In genomic region chr1:167401260-167401873, GRCh38 we compare ENCODE assay signal across 9 cellular contexts.
DNase-seq lines count a peak whose midpoint lies in the region; ATAC-seq, FAIRE-seq and TF ChIP-seq lines count a peak whose summit lies in the region.
"Had no signal": no experiment of that assay in that cellular context is flagged by ENCODE, and none has a peak within 500 bp of the region (broad histone marks: within the 10 kb centered on the region; RNA-seq: fewer than 3 reads in every experiment).

No MANE protein-coding gene starts in this region.

- H3K36me3 ChIP-seq in Caco-2 (ENCODE audit: control insufficient read depth, insufficient read depth, low read length) = peaks cover 1% of the 10 kb centered on the region; the same call in 1 of the 2 replicates
- H3K36me3 ChIP-seq in naive thymus-derived CD4-positive, alpha-beta T cell (ENCODE audit: control insufficient read depth in 2 of 3, insufficient read depth in 3 of 3, low read length in 3 of 3) = peaks cover 0 to 11% (median 0%) of the 10 kb centered on the region in 3 experiments

- no peak overlapping the region for H3K27ac Mint-ChIP-seq in Caco-2 (ENCODE audit: unreplicated experiment)
- H3K27ac Mint-ChIP-seq in effector memory CD8-positive, alpha-beta T cell = no peak overlapping the region
- H3K27ac Mint-ChIP-seq in naive thymus-derived CD4-positive, alpha-beta T cell = peak overlapping the region in 2 of 9 donors; percentile 23 to 69
- H3K27ac Mint-ChIP-seq in stimulated activated naive CD8-positive, alpha-beta T cell treated with anti-CD3 and anti-CD28 coated beads, Interleukin-15, amount 100 ng/mL, for 72 hours = no peak overlapping the region

- POLR2A ChIA-PET in Caco-2 (lab: Charles Lee) = no interaction called here
- POLR2A ChIA-PET in naive thymus-derived CD4-positive, alpha-beta T cell (lab: Charles Lee) = interaction anchor here (0.6 to 1.2 kb wide), 5 partner anchors 10 to 119 kb away, joined by 3 to 6 read pairs (median 4); no protein-coding TSS in a partner anchor

- H3K27me3 ChIP-seq in Caco-2 (replicated peaks; ENCODE audit: control insufficient read depth, insufficient read depth, low read length) = no peaks in the 10 kb centered on the region
- H3K27me3 ChIP-seq in naive thymus-derived CD4-positive, alpha-beta T cell (ENCODE audit: control insufficient read depth in 2 of 2, insufficient read depth in 2 of 2, low read length in 2 of 2) = no peaks in the 10 kb centered on the region

- no TSS peak for BruUV-seq in Caco-2 (replicated peaks; lab: Mats Ljungman, UMichigan)

- no peaks in the 10 kb centered on the region for H3K9me3 ChIP-seq in Caco-2
- no peaks in the 10 kb centered on the region for H3K9me3 ChIP-seq in naive thymus-derived CD4-positive, alpha-beta T cell (ENCODE audit: control insufficient read depth in 2 of 3, low read length in 3 of 3)

- H3K27me3 Mint-ChIP-seq in Caco-2 (ENCODE audit: insufficient read depth, unreplicated experiment) = no peaks in the 10 kb centered on the region
- no peaks in the 10 kb centered on the region for H3K27me3 Mint-ChIP-seq in effector memory CD8-positive, alpha-beta T cell
- no peaks in the 10 kb centered on the region for H3K27me3 Mint-ChIP-seq in naive thymus-derived CD4-positive, alpha-beta T cell
- H3K27me3 Mint-ChIP-seq in stimulated activated naive CD8-positive, alpha-beta T cell treated with anti-CD3 and anti-CD28 coated beads, Interleukin-15, amount 100 ng/mL, for 72 hours = no peaks in the 10 kb centered on the region

- CTCF ChIA-PET in Caco-2 (lab: Charles Lee) = interaction anchor here (1.1 to 1.2 kb wide), 2 partner anchors 59 to 139 kb away, joined by 3 read pairs; no protein-coding TSS in a partner anchor
- CTCF ChIA-PET in naive thymus-derived CD4-positive, alpha-beta T cell (lab: Charles Lee) = interaction anchor here (0.6 to 3.1 kb wide), 9 partner anchors 9 to 156 kb away, joined by 3 to 41 read pairs (median 4); partner anchors contain the start of gene CD247

- peaks cover 42% of the 10 kb centered on the region for H3K36me3 Mint-ChIP-seq in Caco-2 (ENCODE audit: insufficient read depth, unreplicated experiment)
- peaks cover 32% of the 10 kb centered on the region for H3K36me3 Mint-ChIP-seq in effector memory CD8-positive, alpha-beta T cell (ENCODE audit: insufficient read depth)
- peaks cover 11 to 52% (median 21%) of the 10 kb centered on the region in 5 donors for H3K36me3 Mint-ChIP-seq in naive thymus-derived CD4-positive, alpha-beta T cell

- intact Hi-C loops in Caco-2 (cut with micrococcal nuclease; ENCODE audit: unreplicated experiment) = no loop called here
- intact Hi-C loops in naive thymus-derived CD4-positive, alpha-beta T cell (cut with micrococcal nuclease) = loop anchor here (1.0 to 10.0 kb wide), 5 partner anchors 41 to 487 kb away; no protein-coding TSS in a partner anchor

- no peaks in the 10 kb centered on the region for H3K9me3 Mint-ChIP-seq in Caco-2 (ENCODE audit: unreplicated experiment)
- no peaks in the 10 kb centered on the region for H3K9me3 Mint-ChIP-seq in effector memory CD8-positive, alpha-beta T cell
- no peaks in the 10 kb centered on the region for H3K9me3 Mint-ChIP-seq in naive thymus-derived CD4-positive, alpha-beta T cell
- H3K9me3 Mint-ChIP-seq in stimulated activated naive CD8-positive, alpha-beta T cell treated with anti-CD3 and anti-CD28 coated beads, Interleukin-15, amount 100 ng/mL, for 72 hours = no peaks in the 10 kb centered on the region

- no peaks in the 10 kb centered on the region for H3K4me1 Mint-ChIP-seq in Caco-2 (ENCODE audit: low read depth, unreplicated experiment)
- peaks cover 0 to 2% of the 10 kb centered on the region in 2 donors for H3K4me1 Mint-ChIP-seq in effector memory CD8-positive, alpha-beta T cell (ENCODE audit: low read depth in 2 of 2)
- peaks cover 0 to 13% (median 9%) of the 10 kb centered on the region in 7 donors for H3K4me1 Mint-ChIP-seq in naive thymus-derived CD4-positive, alpha-beta T cell
- no peaks in the 10 kb centered on the region for H3K4me1 Mint-ChIP-seq in stimulated activated naive CD8-positive, alpha-beta T cell treated with anti-CD3 and anti-CD28 coated beads, Interleukin-15, amount 100 ng/mL, for 72 hours

- no peak for TF ChIP-seq POLR2A in H54 (IDR thresholded peaks at IDR 0.05; ENCODE audit: low read depth, low read length)

- FAIRE-seq in H54 (lab: Jason Lieb, UNC) = peak; percentile 92

- DNase-seq in Caco-2 (peak; percentile 67 to 68), H54 (ENCODE audit: insufficient read length, low spot score) (peak; percentile 26), NCI-H2227 (lab: John Stamatoyannopoulos, UW; ENCODE audit: unreplicated experiment) (peak; percentile 52), amniotic stem cell (lab: John Stamatoyannopoulos, UW) (no peak)
- peak; percentile 44 for DNase-seq in activated CD4-positive, alpha-beta T cell treated with anti-CD3 and anti-CD28 coated beads for 4 hours
- peak; percentile 37 to 44 (median 38) for DNase-seq in effector memory CD8-positive, alpha-beta T cell
- peak in 8 of 9 donors; percentile 28 to 55 (median 40) for DNase-seq in naive thymus-derived CD4-positive, alpha-beta T cell
- peak; percentile 16 to 45 for DNase-seq in stimulated activated naive CD8-positive, alpha-beta T cell treated with anti-CD3 and anti-CD28 coated beads, Interleukin-15, amount 100 ng/mL, for 72 hours

- ATAC-seq in effector memory CD8-positive, alpha-beta T cell (replicated peaks) = peak; percentile 82
- ATAC-seq in naive thymus-derived CD4-positive, alpha-beta T cell = peak; percentile 75
- peak; percentile 79 for ATAC-seq in stimulated activated naive CD8-positive, alpha-beta T cell treated with anti-CD3 and anti-CD28 coated beads, Interleukin-15, amount 100 ng/mL, for 72 hours

- H3K4me1 ChIP-seq in Caco-2 = no peaks in the 10 kb centered on the region
- no peaks in the 10 kb centered on the region for H3K4me1 ChIP-seq in naive thymus-derived CD4-positive, alpha-beta T cell (ENCODE audit: control insufficient read depth in 2 of 2, insufficient read depth in 2 of 2, low read length in 2 of 2)

- TF ChIP-seq CTCF in Caco-2 (IDR thresholded peaks at IDR 0.05; ENCODE audit: insufficient read depth in 1 of 2, low read depth in 1 of 2, low read length in 1 of 2, severe bottlenecking in 1 of 2, unreplicated experiment in 1 of 2) = peak; percentile 67 to 70

- H3K27ac ChIP-seq in naive thymus-derived CD4-positive, alpha-beta T cell (ENCODE audit: low read depth, low read length) = no peak overlapping the region
- H3K27ac ChIP-seq: SK-N-MC had no signal

- no peak overlapping the region for H3K4me3 Mint-ChIP-seq in Caco-2 (ENCODE audit: unreplicated experiment)
- no peak overlapping the region for H3K4me3 Mint-ChIP-seq in effector memory CD8-positive, alpha-beta T cell
- no peak overlapping the region for H3K4me3 Mint-ChIP-seq in naive thymus-derived CD4-positive, alpha-beta T cell
- no peak overlapping the region for H3K4me3 Mint-ChIP-seq in stimulated activated naive CD8-positive, alpha-beta T cell treated with anti-CD3 and anti-CD28 coated beads, Interleukin-15, amount 100 ng/mL, for 72 hours

- H3K4me3 ChIP-seq in Caco-2 (ENCODE audit: low read depth, low read length) = no peak overlapping the region
- no peak overlapping the region for H3K4me3 ChIP-seq in naive thymus-derived CD4-positive, alpha-beta T cell (ENCODE audit: low read length)
- H3K4me3 ChIP-seq: SK-N-MC had no signal
